19 cellular contexts compared by ENCODE assay signal in genomic region chr11:28702871-28703270, GRCh38.
A peak's percentile ranks its signal among the peaks of the same experiment; 100 is the strongest.
DNase-seq lines count a peak whose midpoint lies in the region; ATAC-seq, FAIRE-seq and TF ChIP-seq lines count a peak whose summit lies in the region.
"Had no signal": no experiment of that assay in that cellular context is flagged by ENCODE, and none has a peak within 500 bp of the region (broad histone marks: within the 10 kb centered on the region; RNA-seq: fewer than 3 reads in every experiment).

No MANE protein-coding gene starts in this region.

- DNase-seq in A673 (ENCODE audit: low spot score) (no peak), HFFc6 (no peak), PC-9 (no peak), keratinocyte (ENCODE audit: low read depth, low spot score) (no peak), tibial nerve (ENCODE audit: low spot score in 2 of 2) (no peak), mucosa of descending colon (no peak), mesenchymal stem cell (no peak)
- DNase-seq: ACHN; CD4-positive, alpha-beta T cell; COR-L47; DMS 273 treated with DMSO at 0.1 percent for 48 hours; H7; NCI-H1417; NCI-H1694 treated with DMSO at 0.1 percent for 48 hours; NCI-H510A; SJCRH30 had no signal

- POLR2A ChIA-PET in A673 (lab: Charles Lee; ENCODE audit: low non-redundant PET) (no interaction called here), PC-9 (lab: Charles Lee; ENCODE audit: unreplicated experiment) (interaction anchor here (0.6 kb wide), 1 partner anchor 36 kb away, joined by 4 read pairs; no protein-coding TSS in a partner anchor)

- TF ChIP-seq POLR2A in tibial nerve (IDR thresholded peaks at IDR 0.05): no peak

- H3K23ac ChIP-seq in mesenchymal stem cell (ENCODE audit: low read length in 2 of 2): no peak overlapping the region

- H3K27me3 Mint-ChIP-seq in HFFc6 (ENCODE audit: insufficient read depth): no peaks in the 10 kb centered on the region
- H3K27me3 Mint-ChIP-seq: CD4-positive, alpha-beta T cell had no signal

- ATAC-seq in mucosa of descending colon: no peak

- no peak overlapping the region for H3K4me3 Mint-ChIP-seq in HFFc6
- H3K4me3 Mint-ChIP-seq: CD4-positive, alpha-beta T cell had no signal

- H3K27ac ChIP-seq in A673 (ENCODE audit: low read depth, low read length, poor library complexity, severe bottlenecking) (no peak overlapping the region), PC-9 (peak overlapping the region; percentile 72), keratinocyte (ENCODE audit: control insufficient read depth, insufficient read depth, low read length) (no peak overlapping the region), tibial nerve (no peak overlapping the region), mesenchymal stem cell (ENCODE audit: low read length, poor library complexity, severe bottlenecking) (no peak overlapping the region)
- H3K27ac ChIP-seq: BLaER1, SJCRH30 had no signal

- H3K36me3 ChIP-seq in A673 (ENCODE audit: insufficient read depth, low read length, poor library complexity, severe bottlenecking) (no peaks in the 10 kb centered on the region), PC-9 (ENCODE audit: low read depth) (no peaks in the 10 kb centered on the region), keratinocyte (ENCODE audit: control insufficient read depth in 2 of 2, extremely low read depth in 1 of 2, insufficient read depth in 2 of 2, low read length in 2 of 2) (no peaks in the 10 kb centered on the region), tibial nerve (no peaks in the 10 kb centered on the region), mucosa of descending colon (ENCODE audit: low read depth) (no peaks in the 10 kb centered on the region), mesenchymal stem cell (ENCODE audit: control insufficient read depth in 1 of 2, insufficient read depth in 2 of 2, low read depth in 1 of 2, low read length in 2 of 2) (no peaks in the 10 kb centered on the region)
- H3K36me3 ChIP-seq: BLaER1, SJCRH30 had no signal

- no peaks in the 10 kb centered on the region for H3K27me3 ChIP-seq in A673 (replicated peaks; ENCODE audit: insufficient read depth, low read depth, low read length, poor library complexity)
- H3K27me3 ChIP-seq in PC-9 (ENCODE audit: insufficient read depth, low read depth): no peaks in the 10 kb centered on the region
- H3K27me3 ChIP-seq in keratinocyte (ENCODE audit: control insufficient read depth, extremely low read depth, insufficient read depth, low read length): no peaks in the 10 kb centered on the region
- no peaks in the 10 kb centered on the region for H3K27me3 ChIP-seq in tibial nerve
- H3K27me3 ChIP-seq in mesenchymal stem cell (ENCODE audit: control insufficient read depth in 1 of 2, insufficient read depth in 1 of 2, low read length in 2 of 2): no peaks in the 10 kb centered on the region

- H3K4me1 Mint-ChIP-seq in HFFc6 (ENCODE audit: low read depth): peaks cover 77% of the 10 kb centered on the region

- FAIRE-seq in keratinocyte (lab: Jason Lieb, UNC): no peak
- FAIRE-seq: GM12891, HTR-8/SVneo had no signal

- H3K18ac ChIP-seq in mesenchymal stem cell (ENCODE audit: low read depth in 1 of 2, low read length in 2 of 2): no peak overlapping the region

- no peak overlapping the region for H2BK12ac ChIP-seq in mesenchymal stem cell (ENCODE audit: low read length in 2 of 2)

- intact Hi-C loops in A673 (cut with micrococcal nuclease; ENCODE audit: unreplicated experiment) (loop anchor here (5.0 kb wide), 1 partner anchor 314 kb away; no protein-coding TSS in a partner anchor), PC-9 (cut with micrococcal nuclease; ENCODE audit: unreplicated experiment) (loop anchor here (1.0 to 10.0 kb wide), 5 partner anchors 56 to 596 kb away; partner anchors contain the start of genes KIF18A and METTL15), mucosa of descending colon (cut with DNase I, micrococcal nuclease) (no loop called here)

- H3K79me2 ChIP-seq in PC-9 (ENCODE audit: low read depth) (no peaks in the 10 kb centered on the region), keratinocyte (ENCODE audit: control insufficient read depth, insufficient read depth, low read length) (no peaks in the 10 kb centered on the region)

- H4K8ac ChIP-seq in mesenchymal stem cell (ENCODE audit: low read length): no peak overlapping the region

- H3K9ac ChIP-seq in keratinocyte (ENCODE audit: control insufficient read depth, extremely low read depth, insufficient read depth, low read length): no peak overlapping the region
- H3K9ac ChIP-seq in mesenchymal stem cell (ENCODE audit: low read length): no peak overlapping the region
- H3K9ac ChIP-seq: BLaER1 had no signal

- H2AK5ac ChIP-seq in mesenchymal stem cell (ENCODE audit: low read length, severe bottlenecking): no peak overlapping the region

- H4K91ac ChIP-seq in mesenchymal stem cell (ENCODE audit: low read length): no peak overlapping the region

- TSS peak; percentile 62 for BruUV-seq in A673 (replicated peaks; lab: Mats Ljungman, UMichigan)
- BruUV-seq in PC-9 (replicated peaks; lab: Mats Ljungman, UMichigan): TSS peak; percentile 67

- peaks cover 8% of the 10 kb centered on the region; the same call in 1 of the 2 replicates for H3K36me3 Mint-ChIP-seq in HFFc6 (ENCODE audit: low read depth)

- TF ChIP-seq EP300 in tibial nerve (IDR thresholded peaks at IDR 0.05): no peak

- 88 to 91% methylated on average over 1 of the region's 1 CpG for WGBS in tibial nerve, 2 donors
- WGBS in mesenchymal stem cell: 100% methylated on average over 1 of the region's 1 CpG

- no peaks in the 10 kb centered on the region for H3K9me2 ChIP-seq in PC-9 (ENCODE audit: insufficient read depth)

- H3K9me1 ChIP-seq in keratinocyte (ENCODE audit: control insufficient read depth, extremely low read depth, insufficient read depth, low read length): no peaks in the 10 kb centered on the region

- H3K4me2 ChIP-seq in PC-9 (peak overlapping the region; percentile 56), keratinocyte (ENCODE audit: control insufficient read depth, extremely low read depth, insufficient read depth, low read depth, low read length) (peak overlapping the region; percentile 53), mesenchymal stem cell (ENCODE audit: low read length, poor library complexity, severe bottlenecking) (no peak overlapping the region)
- H3K4me2 ChIP-seq: BLaER1 had no signal

- H2BK120ac ChIP-seq in mesenchymal stem cell (ENCODE audit: low read depth, low read length): no peak overlapping the region

- peak overlapping the region; percentile 20; the same call in 1 of the 2 replicates for H3K27ac Mint-ChIP-seq in HFFc6
- H3K27ac Mint-ChIP-seq: CD4-positive, alpha-beta T cell had no signal

- H4K20me1 ChIP-seq in PC-9 (ENCODE audit: insufficient read depth) (no peaks in the 10 kb centered on the region), keratinocyte (ENCODE audit: control insufficient read depth, extremely low read depth, insufficient read depth, low read length) (no peaks in the 10 kb centered on the region)
- H4K20me1 ChIP-seq: BLaER1 had no signal

- no peak overlapping the region for H3K4ac ChIP-seq in mesenchymal stem cell (ENCODE audit: low read depth in 1 of 2, low read length in 2 of 2)

- TF ChIP-seq CTCF in A673 (conservative IDR thresholded peaks at IDR 0.05; ENCODE audit: low read depth, low read length) (no peak), HFFc6 (IDR thresholded peaks at IDR 0.05) (no peak), PC-9 (conservative IDR thresholded peaks at IDR 0.05) (no peak), keratinocyte (optimal IDR thresholded peaks at IDR 0.05 in 1 of 3, IDR thresholded peaks at IDR 0.05 in 1 of 3, conservative IDR thresholded peaks at IDR 0.05 in 1 of 3; ENCODE audit: extremely low read depth in 1 of 3, insufficient read depth in 2 of 3, low read length in 3 of 3) (no peak), tibial nerve (IDR thresholded peaks at IDR 0.05) (no peak), mucosa of descending colon (IDR thresholded peaks at IDR 0.05) (no peak)

- no peak overlapping the region for H2BK15ac ChIP-seq in mesenchymal stem cell (ENCODE audit: low read depth, poor library complexity, severe bottlenecking)

- H2BK5ac ChIP-seq in mesenchymal stem cell (ENCODE audit: low read depth, low read length, poor library complexity, severe bottlenecking): no peak overlapping the region

- no peaks in the 10 kb centered on the region for H3K9me3 ChIP-seq in A673 (ENCODE audit: low read depth, low read length, poor library complexity, severe bottlenecking)
- H3K9me3 ChIP-seq in PC-9 (ENCODE audit: insufficient read depth, low read depth): no peaks in the 10 kb centered on the region
- no peaks in the 10 kb centered on the region for H3K9me3 ChIP-seq in keratinocyte (ENCODE audit: control insufficient read depth, low read depth, low read length)
- H3K9me3 ChIP-seq in tibial nerve: no peaks in the 10 kb centered on the region
- no peaks in the 10 kb centered on the region for H3K9me3 ChIP-seq in mucosa of descending colon
- no peaks in the 10 kb centered on the region for H3K9me3 ChIP-seq in mesenchymal stem cell (ENCODE audit: control insufficient read depth, low read length)
- H3K9me3 ChIP-seq: BLaER1, SJCRH30 had no signal

- H3F3A ChIP-seq in PC-9 (ENCODE audit: insufficient read depth, low read depth): peaks cover 15% of the 10 kb centered on the region; the same call in 1 of the 2 replicates

- H3K9me3 Mint-ChIP-seq in HFFc6: no peaks in the 10 kb centered on the region

- CTCF ChIA-PET in A673 (lab: Charles Lee): no interaction called here
- CTCF ChIA-PET in PC-9 (lab: Charles Lee): no interaction called here

- H3K4me1 ChIP-seq in A673 (ENCODE audit: insufficient read depth, low read length, poor library complexity, severe bottlenecking) (peaks cover 13% of the 10 kb centered on the region), PC-9 (replicated peaks; ENCODE audit: insufficient read depth) (peaks cover 24% of the 10 kb centered on the region), keratinocyte (ENCODE audit: control insufficient read depth, extremely low read depth, insufficient read depth, low read length) (peaks cover 16% of the 10 kb centered on the region), tibial nerve (no peaks in the 10 kb centered on the region), mucosa of descending colon (ENCODE audit: low read depth) (no peaks in the 10 kb centered on the region), mesenchymal stem cell (ENCODE audit: control insufficient read depth, insufficient read depth, low read depth, low read length) (peaks cover 2% of the 10 kb centered on the region)
- H3K4me1 ChIP-seq: BLaER1, SJCRH30 had no signal

- no peak overlapping the region for H3K14ac ChIP-seq in mesenchymal stem cell (ENCODE audit: low read length in 2 of 2)

- dilution Hi-C loops in keratinocyte (cut with MboI; ENCODE audit: extremely low pct_ligation_motif_present, low sequenced_read_pairs): no loop called here

- H2AFZ ChIP-seq in PC-9 (peak overlapping the region; percentile 65; the same call in 1 of the 2 replicates), keratinocyte (ENCODE audit: control insufficient read depth, low read length) (no peak overlapping the region), mesenchymal stem cell (ENCODE audit: low read depth, low read length) (no peak overlapping the region)

- H3K4me3 ChIP-seq in A673 (ENCODE audit: low read depth, low read length, poor library complexity, severe bottlenecking): no peak overlapping the region
- peak overlapping the region; percentile 22; the same call in 1 of the 2 replicates for H3K4me3 ChIP-seq in PC-9
- no peak overlapping the region for H3K4me3 ChIP-seq in keratinocyte (ENCODE audit: control insufficient read depth in 2 of 3, extremely low read depth in 1 of 3, insufficient read depth in 2 of 3, low read depth in 1 of 3, low read length in 3 of 3)
- no peak overlapping the region for H3K4me3 ChIP-seq in tibial nerve
- no peak overlapping the region for H3K4me3 ChIP-seq in mucosa of descending colon
- H3K4me3 ChIP-seq in mesenchymal stem cell (ENCODE audit: insufficient read depth in 1 of 2, low read depth in 1 of 2, low read length in 2 of 2): no peak overlapping the region
- H3K4me3 ChIP-seq: BLaER1, SJCRH30 had no signal

- no peaks in the 10 kb centered on the region for H3K79me1 ChIP-seq in mesenchymal stem cell (replicated peaks; ENCODE audit: low read length, poor library complexity, severe bottlenecking)

Comparison
In these comparisons a context has a peak if more than half of its experiments do, and no peak if none do; other contexts are left out.
1. intact Hi-C loops: an anchor here in A673 (5.0 kb wide) and PC-9 (1.0 to 10.0 kb wide); none called in mucosa of descending colon.